In the genomic region with DNA sequence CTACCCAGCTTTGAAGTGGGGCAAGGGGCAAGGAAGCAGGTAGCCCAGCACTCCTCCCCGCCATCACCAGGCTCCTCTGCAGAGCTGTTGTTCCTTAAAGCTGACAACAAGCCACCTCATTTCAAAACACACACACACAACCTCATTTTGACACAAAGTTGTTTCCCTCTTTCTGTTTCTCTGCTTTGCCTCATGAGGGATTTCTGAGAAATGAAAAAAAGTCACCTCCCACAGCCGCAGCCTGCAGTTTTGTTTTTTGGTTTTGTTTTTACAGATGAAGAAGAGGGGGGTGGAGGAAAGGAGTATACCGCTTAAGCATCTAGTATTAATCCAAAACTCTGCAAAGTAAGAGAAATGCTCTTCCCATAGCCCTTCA, we compare ENCODE assay signal across 8 cellular contexts. TPM values are rescaled to one million over a fixed set of nuclear protein-coding genes. Genes with fewer than 3 reads are reported as not detected.
DNase-seq lines count a peak whose midpoint lies in the region; ATAC-seq and TF ChIP-seq lines count a peak whose summit lies in the region.

No MANE protein-coding gene starts in this region.

- DNase-seq in GM10248 (ENCODE audit: extremely low spot score): peak; percentile 61
- peak; percentile 45 for DNase-seq in activated CD4-positive, CD25-positive, alpha-beta regulatory T cell treated with anti-CD3 and anti-CD28 coated beads, Interleukin-2, amount 50 U/mL, for 16 hours (ENCODE audit: low read depth, low spot score)
- peak in 1 of 3 experiments; percentile 52 for DNase-seq in effector memory CD8-positive, alpha-beta T cell
- DNase-seq in foreskin melanocyte: no peak
- DNase-seq in LoVo (ENCODE audit: low spot score): no peak

- POLR2A ChIA-PET in GM10248 (lab: Yijun Ruan, JAX): interaction anchor here (1.7 to 12.7 kb wide), 2 partner anchors 8 to 62 kb away, joined by 7 to 305 read pairs; a partner anchor contains a TSS

- peaks cover 76 to 85% of the 10 kb centered on the region in 2 donors for H3K4me1 Mint-ChIP-seq in effector memory CD8-positive, alpha-beta T cell (ENCODE audit: low read depth in 2 of 2)

- no peaks in the 10 kb centered on the region for H3K27me3 Mint-ChIP-seq in effector memory CD8-positive, alpha-beta T cell

- ATAC-seq in HG03064 (IDR thresholded peaks at IDR 0.05; ENCODE audit: low read depth, unreplicated experiment) (peak; percentile 33), GM21360 (IDR thresholded peaks at IDR 0.05; ENCODE audit: unreplicated experiment) (no peak)
- ATAC-seq in effector memory CD8-positive, alpha-beta T cell (replicated peaks): peak; percentile 35

- H2AFZ ChIP-seq in neural cell (ENCODE audit: low read depth, low read length): no peak overlapping the region

- H3K36me3 Mint-ChIP-seq in effector memory CD8-positive, alpha-beta T cell (ENCODE audit: insufficient read depth): peaks cover 85% of the 10 kb centered on the region

- peak overlapping the region; percentile 40 for H3K4me3 ChIP-seq in neural cell (ENCODE audit: low read length)

- peak overlapping the region; percentile 88 to 99 for H3K4me3 Mint-ChIP-seq in effector memory CD8-positive, alpha-beta T cell

- no peak for TF ChIP-seq EP300 in neural cell (conservative IDR thresholded peaks at IDR 0.05; ENCODE audit: poor library complexity, severe bottlenecking)

- H3K9me3 ChIP-seq in neural cell (ENCODE audit: low read length): no peaks in the 10 kb centered on the region

- H3K9ac ChIP-seq in neural cell (ENCODE audit: low read length): no peak overlapping the region

- peaks cover 35% of the 10 kb centered on the region for H3K79me2 ChIP-seq in neural cell (replicated peaks; ENCODE audit: insufficient read depth, low read length)

- no peaks in the 10 kb centered on the region for H3K9me3 Mint-ChIP-seq in effector memory CD8-positive, alpha-beta T cell

- peaks cover 4% of the 10 kb centered on the region for H3F3A ChIP-seq in neural cell (ENCODE audit: insufficient read depth, low read length, poor library complexity, severe bottlenecking)

- no peak overlapping the region for H3K27ac ChIP-seq in neural cell (ENCODE audit: low read length)

- H3K27me3 ChIP-seq in neural cell (ENCODE audit: insufficient read depth, low read depth, low read length): no peaks in the 10 kb centered on the region

- no peak overlapping the region for H3K4me2 ChIP-seq in neural cell (ENCODE audit: low read length)

- TF ChIP-seq CTCF in GM10248 (IDR thresholded peaks at IDR 0.05; ENCODE audit: control extremely low read depth, extremely low read depth, low read depth, missing control alignments) (no peak), neural cell (IDR thresholded peaks at IDR 0.05; ENCODE audit: poor library complexity, severe bottlenecking) (no peak)

- no peaks in the 10 kb centered on the region for H3K36me3 ChIP-seq in neural cell (ENCODE audit: insufficient read depth, low read length)

- H3K27ac Mint-ChIP-seq in effector memory CD8-positive, alpha-beta T cell: peak overlapping the region; percentile 98 to 99

- no peaks in the 10 kb centered on the region for H3K9me2 ChIP-seq in neural cell (ENCODE audit: insufficient read depth, low read length)

- TF ChIP-seq RAD21 in neural cell (conservative IDR thresholded peaks at IDR 0.05): no peak

- no peaks in the 10 kb centered on the region for H4K20me1 ChIP-seq in neural cell (ENCODE audit: insufficient read depth)

- CTCF ChIA-PET in GM10248 (lab: Yijun Ruan, JAX): interaction anchor here (1.6 to 10.8 kb wide), 5 partner anchors 7 to 246 kb away, joined by 5 to 149 read pairs (median 9); a partner anchor contains a TSS

TF ChIP-seq in neural cell, 6 proteins besides CTCF, POLR2A, EP300 and RAD21:
- TF ChIP-seq SMC3 (conservative IDR thresholded peaks at IDR 0.05; ENCODE audit: poor library complexity): no peak
- TF ChIP-seq POLR2AphosphoS5 (IDR thresholded peaks at IDR 0.05): no peak
- TF ChIP-seq, protein P1, sequence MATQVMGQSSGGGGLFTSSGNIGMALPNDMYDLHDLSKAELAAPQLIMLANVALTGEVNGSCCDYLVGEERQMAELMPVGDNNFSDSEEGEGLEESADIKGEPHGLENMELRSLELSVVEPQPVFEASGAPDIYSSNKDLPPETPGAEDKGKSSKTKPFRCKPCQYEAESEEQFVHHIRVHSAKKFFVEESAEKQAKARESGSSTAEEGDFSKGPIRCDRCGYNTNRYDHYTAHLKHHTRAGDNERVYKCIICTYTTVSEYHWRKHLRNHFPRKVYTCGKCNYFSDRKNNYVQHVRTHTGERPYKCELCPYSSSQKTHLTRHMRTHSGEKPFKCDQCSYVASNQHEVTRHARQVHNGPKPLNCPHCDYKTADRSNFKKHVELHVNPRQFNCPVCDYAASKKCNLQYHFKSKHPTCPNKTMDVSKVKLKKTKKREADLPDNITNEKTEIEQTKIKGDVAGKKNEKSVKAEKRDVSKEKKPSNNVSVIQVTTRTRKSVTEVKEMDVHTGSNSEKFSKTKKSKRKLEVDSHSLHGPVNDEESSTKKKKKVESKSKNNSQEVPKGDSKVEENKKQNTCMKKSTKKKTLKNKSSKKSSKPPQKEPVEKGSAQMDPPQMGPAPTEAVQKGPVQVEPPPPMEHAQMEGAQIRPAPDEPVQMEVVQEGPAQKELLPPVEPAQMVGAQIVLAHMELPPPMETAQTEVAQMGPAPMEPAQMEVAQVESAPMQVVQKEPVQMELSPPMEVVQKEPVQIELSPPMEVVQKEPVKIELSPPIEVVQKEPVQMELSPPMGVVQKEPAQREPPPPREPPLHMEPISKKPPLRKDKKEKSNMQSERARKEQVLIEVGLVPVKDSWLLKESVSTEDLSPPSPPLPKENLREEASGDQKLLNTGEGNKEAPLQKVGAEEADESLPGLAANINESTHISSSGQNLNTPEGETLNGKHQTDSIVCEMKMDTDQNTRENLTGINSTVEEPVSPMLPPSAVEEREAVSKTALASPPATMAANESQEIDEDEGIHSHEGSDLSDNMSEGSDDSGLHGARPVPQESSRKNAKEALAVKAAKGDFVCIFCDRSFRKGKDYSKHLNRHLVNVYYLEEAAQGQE (IDR thresholded peaks at IDR 0.05; ENCODE audit: borderline replicate concordance): no peak
- TF ChIP-seq TAF1 (IDR thresholded peaks at IDR 0.05; ENCODE audit: low read depth): no peak
- no peak for TF ChIP-seq MXI1 (conservative IDR thresholded peaks at IDR 0.05; ENCODE audit: poor library complexity, severe bottlenecking)
- no peak for TF ChIP-seq EZH2 (IDR thresholded peaks at IDR 0.05; ENCODE audit: borderline replicate concordance, insufficient read depth, low read length, poor library complexity, severe bottlenecking)

RNA-seq across cellular contexts. Expression of a gene that starts 12.1 kb away (rescaled TPM):
- 151 and 171 TPM in 2 replicates for polyA plus RNA-seq in neural cell
- 246 and 252 TPM in 2 replicates for polyA minus RNA-seq in neural cell

RNA-seq across cellular contexts. Expression of a gene that starts 18.1 kb away (rescaled TPM):
- 0.56 TPM in 1 of 2 replicates, not detected in the other for polyA plus RNA-seq in neural cell
- polyA minus RNA-seq in neural cell: not detected in 2 replicates

RNA-seq across cellular contexts. Expression of a gene that starts 51.8 kb away (rescaled TPM):
- polyA plus RNA-seq in neural cell: not detected in 2 replicates
- polyA minus RNA-seq in neural cell: not detected in 2 replicates

RNA-seq across cellular contexts. Expression of a gene that starts 59.4 kb away (rescaled TPM):
- polyA plus RNA-seq in neural cell: 2.3 and 4.2 TPM in 2 replicates
- polyA minus RNA-seq in neural cell: 0.58 and 0.73 TPM in 2 replicates

Comparison
In these comparisons a context has a peak if more than half of its experiments do, and no peak if none do; other contexts are left out.
1. DNase-seq: peak in GM10248 (single experiment) and activated CD4-positive, CD25-positive, alpha-beta regulatory T cell treated with anti-CD3 and anti-CD28 coated beads, Interleukin-2, amount 50 U/mL, for 16 hours (single experiment); none in foreskin melanocyte (single experiment) and LoVo (single experiment).